ENCODE assay signal across 29 cellular contexts in genomic region chr12:22056607-22057006, GRCh38.
"Had no signal": no experiment of that assay in that cellular context is flagged by ENCODE, and none has a peak within 500 bp of the region (broad histone marks: within the 10 kb centered on the region; RNA-seq: fewer than 3 reads in every experiment).

No MANE protein-coding gene starts in this region.

- ATAC-seq: activated CD4-positive, alpha-beta T cell treated with anti-CD3 and anti-CD28 coated beads for 36 hours; activated CD8-positive, alpha-beta memory T cell treated with anti-CD3 and anti-CD28 coated beads, Interleukin-2, amount 10 ng/mL, durations not matched to agents 7 days and 5 days; activated CD8-positive, alpha-beta T cell treated with anti-CD3 and anti-CD28 coated beads, Interleukin-2, amount 10 ng/mL, durations not matched to agents 7 days and 5 days; activated naive CD4-positive, alpha-beta T cell treated with anti-CD3 and anti-CD28 coated beads, Interleukin-2, amount 50 U/mL, for 72 hours; esophagus mucosa had no signal

- H3K27me3 ChIP-seq: brain microvascular endothelial cell, dorsolateral prefrontal cortex had no signal

- H3K4me3 ChIP-seq: coronary artery, dorsolateral prefrontal cortex had no signal

- H3K9me3 Mint-ChIP-seq: activated CD4-positive, alpha-beta memory T cell treated with anti-CD3 and anti-CD28 coated beads for 36 hours; activated CD4-positive, alpha-beta T cell treated with anti-CD3 and anti-CD28 coated beads, Interleukin-2, amount 10 ng/mL, durations not matched to agents 24 days and 14 days; activated naive CD4-positive, alpha-beta T cell treated with anti-CD3 and anti-CD28 coated beads, Interleukin-2, amount 10 ng/mL, durations not matched to agents 7 days and 5 days; activated naive CD4-positive, alpha-beta T cell treated with anti-CD3 and anti-CD28 coated beads, Interleukin-2, amount 50 U/mL, for 72 hours; activated naive CD8-positive, alpha-beta T cell treated with anti-CD3 and anti-CD28 coated beads, Interleukin-2, amount 10 ng/mL, durations not matched to agents 7 days and 5 days; activated T-helper 1 cell treated with anti-CD3 and anti-CD28 coated beads, Interleukin-12 subunit alpha, Interleukin-12 subunit beta, Interleukin-2, Interleukin-4 antibody, amounts not matched to agents 30 ng/mL and 10 ng/mL and 1 ng/mL, durations not matched to agents 14 hours and 24 hours and 36 hours; activated T-helper 2 cell treated with anti-CD3 and anti-CD28 coated beads, Interferon-gamma antibody, Interleukin-2, Interleukin-4, amounts not matched to agents 10 μg/mL and 5 μg/mL and 100 μg/mL, durations not matched to agents 14 hours and 24 hours and 36 hours; central memory CD8-positive, alpha-beta T cell; dendritic cell treated with granulocyte-macrophage colony-stimulating factor and Interleukin-4, amounts not matched to agents 40 ng/mL and 50 ng/mL, for 4 days; endodermal cell had no signal

- H3K27ac ChIP-seq: brain microvascular endothelial cell, coronary artery had no signal

- H3K27me3 Mint-ChIP-seq: activated CD4-positive, alpha-beta memory T cell treated with anti-CD3 and anti-CD28 coated beads for 36 hours; activated CD4-positive, alpha-beta T cell treated with anti-CD3 and anti-CD28 coated beads for 36 hours; activated CD4-positive, alpha-beta T cell treated with anti-CD3 and anti-CD28 coated beads, Interleukin-2, amount 10 ng/mL, durations not matched to agents 24 days and 14 days; activated CD8-positive, alpha-beta memory T cell treated with anti-CD3 and anti-CD28 coated beads, Interleukin-2, amount 10 ng/mL, durations not matched to agents 7 days and 5 days; activated naive CD4-positive, alpha-beta T cell treated with anti-CD3 and anti-CD28 coated beads, Interleukin-2, amount 10 ng/mL, durations not matched to agents 7 days and 5 days; activated naive CD8-positive, alpha-beta T cell treated with anti-CD3 and anti-CD28 coated beads, Interleukin-2, amount 10 ng/mL, durations not matched to agents 7 days and 5 days; central memory CD8-positive, alpha-beta T cell; dendritic cell treated with granulocyte-macrophage colony-stimulating factor and Interleukin-4, amounts not matched to agents 40 ng/mL and 50 ng/mL, for 4 days had no signal

- H3K4me3 Mint-ChIP-seq: activated CD4-positive, alpha-beta memory T cell treated with anti-CD3 and anti-CD28 coated beads for 36 hours; activated CD4-positive, alpha-beta T cell treated with anti-CD3 and anti-CD28 coated beads for 36 hours; activated CD4-positive, alpha-beta T cell treated with anti-CD3 and anti-CD28 coated beads, Interleukin-2, amount 10 ng/mL, durations not matched to agents 24 days and 14 days; activated CD8-positive, alpha-beta memory T cell treated with anti-CD3 and anti-CD28 coated beads, Interleukin-2, amount 10 ng/mL, durations not matched to agents 7 days and 5 days; activated CD8-positive, alpha-beta T cell treated with anti-CD3 and anti-CD28 coated beads, Interleukin-2, amount 10 ng/mL, durations not matched to agents 7 days and 5 days; activated naive CD4-positive, alpha-beta T cell treated with anti-CD3 and anti-CD28 coated beads, Interleukin-2, amount 10 ng/mL, durations not matched to agents 7 days and 5 days; activated naive CD8-positive, alpha-beta T cell treated with anti-CD3 and anti-CD28 coated beads, Interleukin-2, amount 10 ng/mL, durations not matched to agents 7 days and 5 days; activated T-helper 1 cell treated with anti-CD3 and anti-CD28 coated beads, Interleukin-12 subunit alpha, Interleukin-12 subunit beta, Interleukin-2, Interleukin-4 antibody, amounts not matched to agents 30 ng/mL and 10 ng/mL and 1 ng/mL, durations not matched to agents 14 hours and 24 hours and 36 hours; central memory CD8-positive, alpha-beta T cell; dendritic cell treated with granulocyte-macrophage colony-stimulating factor and Interleukin-4, amounts not matched to agents 40 ng/mL and 50 ng/mL, for 4 days; endodermal cell had no signal

- H3K4me1 Mint-ChIP-seq: activated CD4-positive, alpha-beta T cell treated with anti-CD3 and anti-CD28 coated beads, Interleukin-2, amount 10 ng/mL, durations not matched to agents 24 days and 14 days; activated naive CD4-positive, alpha-beta T cell treated with anti-CD3 and anti-CD28 coated beads, Interleukin-2, amount 10 ng/mL, durations not matched to agents 7 days and 5 days; activated naive CD8-positive, alpha-beta T cell treated with anti-CD3 and anti-CD28 coated beads, Interleukin-2, amount 10 ng/mL, durations not matched to agents 7 days and 5 days; central memory CD8-positive, alpha-beta T cell had no signal

- H3K27ac Mint-ChIP-seq: activated CD4-positive, alpha-beta memory T cell treated with anti-CD3 and anti-CD28 coated beads for 36 hours; activated CD4-positive, alpha-beta T cell treated with anti-CD3 and anti-CD28 coated beads for 36 hours; activated CD4-positive, alpha-beta T cell treated with anti-CD3 and anti-CD28 coated beads, Interleukin-2, amount 10 ng/mL, durations not matched to agents 24 days and 14 days; activated CD8-positive, alpha-beta memory T cell treated with anti-CD3 and anti-CD28 coated beads, Interleukin-2, amount 10 ng/mL, durations not matched to agents 7 days and 5 days; activated CD8-positive, alpha-beta T cell treated with anti-CD3 and anti-CD28 coated beads, Interleukin-2, amount 10 ng/mL, durations not matched to agents 7 days and 5 days; activated naive CD4-positive, alpha-beta T cell treated with anti-CD3 and anti-CD28 coated beads, Interleukin-2, amount 10 ng/mL, durations not matched to agents 7 days and 5 days; activated naive CD4-positive, alpha-beta T cell treated with anti-CD3 and anti-CD28 coated beads, Interleukin-2, amount 50 U/mL, for 72 hours; activated naive CD8-positive, alpha-beta T cell treated with anti-CD3 and anti-CD28 coated beads, Interleukin-2, amount 10 ng/mL, durations not matched to agents 7 days and 5 days; activated T-helper 1 cell treated with anti-CD3 and anti-CD28 coated beads, Interleukin-12 subunit alpha, Interleukin-12 subunit beta, Interleukin-2, Interleukin-4 antibody, amounts not matched to agents 30 ng/mL and 10 ng/mL and 1 ng/mL, durations not matched to agents 14 hours and 24 hours and 36 hours; activated T-helper 2 cell treated with anti-CD3 and anti-CD28 coated beads, Interferon-gamma antibody, Interleukin-2, Interleukin-4, amounts not matched to agents 10 μg/mL and 5 μg/mL and 100 μg/mL, durations not matched to agents 14 hours and 24 hours and 36 hours; dendritic cell treated with granulocyte-macrophage colony-stimulating factor and Interleukin-4, amounts not matched to agents 40 ng/mL and 50 ng/mL, for 4 days; endodermal cell had no signal

- DNase-seq: activated CD4-positive, alpha-beta memory T cell treated with anti-CD3 and anti-CD28 coated beads for 36 hours; activated CD4-positive, alpha-beta T cell treated with anti-CD3 and anti-CD28 coated beads for 36 hours; activated CD4-positive, alpha-beta T cell treated with anti-CD3 and anti-CD28 coated beads, Interleukin-2, amount 10 ng/mL, durations not matched to agents 24 days and 14 days; activated CD4-positive, CD25-positive, alpha-beta regulatory T cell; activated CD4-positive, CD25-positive, alpha-beta regulatory T cell treated with anti-CD3 and anti-CD28 coated beads, Interleukin-2, amount 50 U/mL, for 72 hours; activated CD8-positive, alpha-beta memory T cell treated with anti-CD3 and anti-CD28 coated beads, Interleukin-2, amount 10 ng/mL, durations not matched to agents 7 days and 5 days; activated CD8-positive, alpha-beta memory T cell treated with anti-CD3 and anti-CD28 coated beads, Interleukin-2, amount 50 U/mL, for 4 hours; activated CD8-positive, alpha-beta T cell treated with anti-CD3 and anti-CD28 coated beads, Interleukin-2, amount 10 ng/mL, durations not matched to agents 7 days and 5 days; activated effector memory CD4-positive, alpha-beta T cell treated with anti-CD3 and anti-CD28 coated beads, Interleukin-2, amount 50 U/mL, for 16 hours; activated naive CD4-positive, alpha-beta T cell treated with anti-CD3 and anti-CD28 coated beads, Interleukin-2, amount 10 ng/mL, durations not matched to agents 7 days and 5 days; activated naive CD8-positive, alpha-beta T cell treated with anti-CD3 and anti-CD28 coated beads, Interleukin-2, amount 10 ng/mL, durations not matched to agents 7 days and 5 days; activated T-cell treated with anti-CD3 and anti-CD28 coated beads, Interleukin-2, amount 50 U/mL, for 1 hour; activated T-cell treated with anti-CD3 and anti-CD28 coated beads, Interleukin-2, amount 50 U/mL, for 48 hours; amniotic stem cell; anterior cingulate cortex; brain microvascular endothelial cell; dorsolateral prefrontal cortex; effector memory CD4-positive, alpha-beta T cell; endodermal cell; foreskin fibroblast; head of caudate nucleus; T-helper 2 cell had no signal
